ENCODE assay signal across 1 cellular context in the genomic region with DNA sequence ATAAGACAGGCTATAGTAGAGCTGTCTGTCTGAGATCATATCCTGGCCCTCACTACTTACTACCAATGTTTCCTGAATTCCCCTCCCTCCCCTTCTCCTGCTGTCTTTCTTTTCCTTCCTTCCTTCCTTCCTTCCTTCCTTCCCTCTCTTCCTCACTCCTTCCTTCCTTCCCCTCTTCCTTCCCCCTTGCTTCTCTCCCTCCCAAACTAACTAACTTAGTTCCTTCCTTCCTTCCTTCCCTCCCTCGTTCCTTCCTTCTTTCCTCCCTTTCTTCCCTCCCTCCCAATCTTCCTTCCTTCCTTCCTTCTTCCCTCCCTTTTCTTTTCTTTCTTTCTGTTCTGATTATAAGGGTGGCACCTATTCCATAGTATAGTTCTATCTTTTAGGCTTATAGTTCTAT.
TF ChIP-seq lines count a peak whose summit lies in the region.

No MANE protein-coding gene starts in this region.

TF ChIP-seq in HepG2, 621 proteins besides CTCF, POLR2A, EP300 and RAD21:
- TF ChIP-seq NBN (conservative IDR thresholded peaks at IDR 0.05) (no peak), PCBP2 (optimal IDR thresholded peaks at IDR 0.05; ENCODE audit: low read depth, low read length, poor library complexity, severe bottlenecking) (peak; percentile 80)
- TF ChIP-seq, protein P1, sequence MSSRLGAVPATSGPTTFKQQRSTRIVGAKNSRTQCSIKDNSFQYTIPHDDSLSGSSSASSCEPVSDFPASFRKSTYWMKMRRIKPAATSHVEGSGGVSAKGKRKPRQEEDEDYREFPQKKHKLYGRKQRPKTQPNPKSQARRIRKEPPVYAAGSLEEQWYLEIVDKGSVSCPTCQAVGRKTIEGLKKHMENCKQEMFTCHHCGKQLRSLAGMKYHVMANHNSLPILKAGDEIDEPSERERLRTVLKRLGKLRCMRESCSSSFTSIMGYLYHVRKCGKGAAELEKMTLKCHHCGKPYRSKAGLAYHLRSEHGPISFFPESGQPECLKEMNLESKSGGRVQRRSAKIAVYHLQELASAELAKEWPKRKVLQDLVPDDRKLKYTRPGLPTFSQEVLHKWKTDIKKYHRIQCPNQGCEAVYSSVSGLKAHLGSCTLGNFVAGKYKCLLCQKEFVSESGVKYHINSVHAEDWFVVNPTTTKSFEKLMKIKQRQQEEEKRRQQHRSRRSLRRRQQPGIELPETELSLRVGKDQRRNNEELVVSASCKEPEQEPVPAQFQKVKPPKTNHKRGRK (CRISPR knock-in tag; IDR thresholded peaks at IDR 0.05), result peak; percentile 41; the same call in 1 of the 2 replicates
